ENCODE assay signal across 18 cellular contexts in genomic region chr19:45211751-45212381, GRCh38. TPM values are rescaled to one million over a fixed set of nuclear protein-coding genes. Genes with fewer than 3 reads are reported as not detected.
A peak's percentile ranks its signal among the peaks of the same experiment; 100 is the strongest.
DNase-seq lines count a peak whose midpoint lies in the region; ATAC-seq and TF ChIP-seq lines count a peak whose summit lies in the region.
"Had no signal": no experiment of that assay in that cellular context is flagged by ENCODE, and none has a peak within 500 bp of the region (broad histone marks: within the 10 kb centered on the region; RNA-seq: fewer than 3 reads in every experiment).

No MANE protein-coding gene starts in this region.

- H2AFZ ChIP-seq in hepatocyte, result no peak overlapping the region
- H2AFZ ChIP-seq: neural progenitor cell had no signal

- peaks cover 2% of the 10 kb centered on the region for H3K4me1 ChIP-seq in right cardiac atrium (ENCODE audit: control insufficient read depth, insufficient read depth, low read length)
- no peaks in the 10 kb centered on the region for H3K4me1 ChIP-seq in prostate gland (replicated peaks)
- peaks cover 3% of the 10 kb centered on the region for H3K4me1 ChIP-seq in hepatocyte (ENCODE audit: insufficient read depth)
- H3K4me1 ChIP-seq: neural progenitor cell had no signal

- no peak overlapping the region for H3K4me2 ChIP-seq in hepatocyte
- H3K4me2 ChIP-seq: KMS-11, neural progenitor cell had no signal

- no peaks in the 10 kb centered on the region for H4K20me1 ChIP-seq in hepatocyte (ENCODE audit: insufficient read depth, poor library complexity, severe bottlenecking)

- H3K9me2 ChIP-seq in hepatocyte (replicated peaks; ENCODE audit: insufficient read depth), result no peaks in the 10 kb centered on the region

- in situ Hi-C loops in astrocyte of the cerebellum (cut with HindIII; ENCODE audit: low sequenced_read_pairs), result no loop called here

- 32% methylated on average over 17 of the region's 17 CpGs for WGBS in right cardiac atrium
- WGBS in prostate gland, result 33% methylated on average over 16 of the region's 17 CpGs
- 65% methylated on average over 16 of the region's 17 CpGs for WGBS in hepatocyte (ENCODE audit: low lambda C conversion rate, missing lambda C conversion rate)

- no peak for TF ChIP-seq POLR2A in prostate gland (IDR thresholded peaks at IDR 0.05)

- ATAC-seq in right cardiac atrium, result peak; percentile 89 to 93
- no peak for ATAC-seq in GM18517 (IDR thresholded peaks at IDR 0.05; ENCODE audit: unreplicated experiment)
- ATAC-seq: effector memory CD8-positive, alpha-beta T cell; GM12878 had no signal

- intact Hi-C loops in right cardiac atrium (cut with DNase I), result no loop called here
- intact Hi-C loops in prostate gland (cut with DNase I), result no loop called here

- no peak overlapping the region for H3K4me3 ChIP-seq in astrocyte of the cerebellum (ENCODE audit: low read depth, low read length)
- no peak overlapping the region for H3K4me3 ChIP-seq in right cardiac atrium (ENCODE audit: low read length)
- H3K4me3 ChIP-seq in prostate gland, result no peak overlapping the region
- no peak overlapping the region for H3K4me3 ChIP-seq in hepatocyte
- H3K4me3 ChIP-seq: GM12878, neural progenitor cell had no signal

- H3K27ac ChIP-seq in right cardiac atrium (ENCODE audit: low read length), result no peak overlapping the region
- peak overlapping the region in 1 of 2 donors; percentile 18 for H3K27ac ChIP-seq in prostate gland
- H3K27ac ChIP-seq in hepatocyte, result no peak overlapping the region
- H3K27ac ChIP-seq: KMS-11, neural progenitor cell had no signal

- no peaks in the 10 kb centered on the region for H3K79me2 ChIP-seq in hepatocyte

- no peak for TF ChIP-seq CTCF in GM10266 (IDR thresholded peaks at IDR 0.05; ENCODE audit: control insufficient read depth, insufficient read depth, low read depth, missing control alignments)
- TF ChIP-seq CTCF in astrocyte of the cerebellum (IDR thresholded peaks at IDR 0.05; ENCODE audit: low read depth, low read length, missing control alignments), result no peak
- TF ChIP-seq CTCF in prostate gland (IDR thresholded peaks at IDR 0.05), result no peak
- no peak for TF ChIP-seq CTCF in hepatocyte (IDR thresholded peaks at IDR 0.05; ENCODE audit: poor library complexity)

- no peaks in the 10 kb centered on the region for H3K9me3 ChIP-seq in right cardiac atrium (ENCODE audit: control insufficient read depth, low read length)
- no peaks in the 10 kb centered on the region for H3K9me3 ChIP-seq in prostate gland
- no peaks in the 10 kb centered on the region for H3K9me3 ChIP-seq in hepatocyte (ENCODE audit: low read depth)

- H3K27me3 ChIP-seq in right cardiac atrium (ENCODE audit: control insufficient read depth, insufficient read depth) (no peaks in the 10 kb centered on the region), prostate gland (replicated peaks; ENCODE audit: insufficient read depth) (no peaks in the 10 kb centered on the region), hepatocyte (peaks cover 31% of the 10 kb centered on the region)

- DNase-seq in GM10266 (ENCODE audit: extremely low spot score) (peak; percentile 11), astrocyte of the cerebellum (ENCODE audit: low read depth) (peak; percentile 33), right cardiac atrium (peak; percentile 77 to 90 (median 88)), prostate gland (ENCODE audit: low spot score) (peak; percentile 73), hepatocyte (ENCODE audit: low spot score) (no peak), NCI-H1694 (lab: John Stamatoyannopoulos, UW) (no peak), NCI-H2107 (lab: John Stamatoyannopoulos, UW) (no peak)
- DNase-seq: activated CD4-positive, CD25-positive, alpha-beta regulatory T cell treated with anti-CD3 and anti-CD28 coated beads, Interleukin-2, amount 50 U/mL, for 72 hours; activated T-cell treated with anti-CD3 and anti-CD28 coated beads, Interleukin-2, amount 50 U/mL, for 24 hours; DMS79 treated with DMSO at 0.1 percent for 48 hours; effector memory CD8-positive, alpha-beta T cell; kidney glomerular epithelial cell; NCI-H2081; stimulated activated CD8-positive, alpha-beta memory T cell treated with anti-CD3 and anti-CD28 coated beads, Interleukin-4, amount 100 ng/mL, for 48 hours had no signal

- H3K36me3 ChIP-seq in prostate gland, result no peaks in the 10 kb centered on the region
- H3K36me3 ChIP-seq in hepatocyte (replicated peaks; ENCODE audit: insufficient read depth, low read depth), result no peaks in the 10 kb centered on the region
- H3K36me3 ChIP-seq: neural progenitor cell had no signal

RNA-seq across cellular contexts. Expression of gene BLOC1S3, which starts 33.3 kb away (rescaled TPM):
- total RNA-seq in right cardiac atrium (1 to 10 TPM; 3.8 to 8.2 (median 6.2) TPM), prostate gland (10 to 100 TPM; 21.4 to 30.4 TPM), hepatocyte (8.4 and 12.5 TPM in 2 replicates)
- polyA plus RNA-seq in right cardiac atrium (2.4 TPM), hepatocyte (15.6 and 17.1 TPM in 2 replicates)

RNA-seq across cellular contexts. Expression of gene EXOC3L2, which starts 33.3 kb away (rescaled TPM):
- 1 to 10 TPM; 3.4 to 5.6 (median 4.5) TPM for total RNA-seq in right cardiac atrium
- polyA plus RNA-seq in right cardiac atrium, result 2.7 TPM
- total RNA-seq in prostate gland, result 10 to 100 TPM in 1 of 2 donors, 1 to 10 TPM in 1; 5.8 to 27.0 TPM
- 0.08 and 1.3 TPM in 2 replicates for total RNA-seq in hepatocyte
- 0.13 TPM in 1 of 2 replicates, not detected in the other for polyA plus RNA-seq in hepatocyte
- total RNA-seq: GM12878 had no signal
- polyA plus RNA-seq: GM12878 had no signal

RNA-seq across cellular contexts. Expression of gene TRAPPC6A, which starts 33.8 kb away (rescaled TPM):
- 10 to 100 TPM; 15.2 to 19.4 (median 17.2) TPM for total RNA-seq in right cardiac atrium
- polyA plus RNA-seq in right cardiac atrium, result 26.5 TPM
- total RNA-seq in prostate gland, result 10 to 100 TPM; 57.0 to 80.4 TPM
- total RNA-seq in hepatocyte, result 24.6 and 25.7 TPM in 2 replicates
- 60.1 and 75.8 TPM in 2 replicates for polyA plus RNA-seq in hepatocyte

RNA-seq across cellular contexts. Expression of gene MARK4, which starts 39.2 kb away (rescaled TPM):
- 10 to 100 TPM; 29.0 to 54.5 (median 40.4) TPM for total RNA-seq in right cardiac atrium
- polyA plus RNA-seq in right cardiac atrium, result 21.0 TPM
- 100 to 1,000 TPM in 1 of 2 donors, 10 to 100 TPM in 1; 24.3 to 120 TPM for total RNA-seq in prostate gland
- total RNA-seq in hepatocyte, result 9.5 and 23.0 TPM in 2 replicates
- polyA plus RNA-seq in hepatocyte, result 13.5 and 14.8 TPM in 2 replicates

RNA-seq across cellular contexts. Expression of gene NKPD1, which starts 51.1 kb away (rescaled TPM):
- total RNA-seq in right cardiac atrium (under 1 TPM in 1 of 4 donors, not detected in 3; 0.06 TPM), prostate gland (1 to 10 TPM; 3.6 to 4.1 TPM), hepatocyte (0.08 and 0.27 TPM in 2 replicates)
- polyA plus RNA-seq in right cardiac atrium (0.07 TPM), hepatocyte (0.50 and 0.60 TPM in 2 replicates)

Comparison
In these comparisons a context has a peak if more than half of its experiments do, and no peak if none do; other contexts are left out.
1. DNase-seq: peak in GM10266 (single experiment), astrocyte of the cerebellum (single experiment), right cardiac atrium (3 of 3) and prostate gland (single experiment); none in hepatocyte (single experiment), NCI-H1694 (single experiment) and NCI-H2107 (single experiment).